Comparison of ENCODE assay signal across 1 cellular context in the genomic region with DNA sequence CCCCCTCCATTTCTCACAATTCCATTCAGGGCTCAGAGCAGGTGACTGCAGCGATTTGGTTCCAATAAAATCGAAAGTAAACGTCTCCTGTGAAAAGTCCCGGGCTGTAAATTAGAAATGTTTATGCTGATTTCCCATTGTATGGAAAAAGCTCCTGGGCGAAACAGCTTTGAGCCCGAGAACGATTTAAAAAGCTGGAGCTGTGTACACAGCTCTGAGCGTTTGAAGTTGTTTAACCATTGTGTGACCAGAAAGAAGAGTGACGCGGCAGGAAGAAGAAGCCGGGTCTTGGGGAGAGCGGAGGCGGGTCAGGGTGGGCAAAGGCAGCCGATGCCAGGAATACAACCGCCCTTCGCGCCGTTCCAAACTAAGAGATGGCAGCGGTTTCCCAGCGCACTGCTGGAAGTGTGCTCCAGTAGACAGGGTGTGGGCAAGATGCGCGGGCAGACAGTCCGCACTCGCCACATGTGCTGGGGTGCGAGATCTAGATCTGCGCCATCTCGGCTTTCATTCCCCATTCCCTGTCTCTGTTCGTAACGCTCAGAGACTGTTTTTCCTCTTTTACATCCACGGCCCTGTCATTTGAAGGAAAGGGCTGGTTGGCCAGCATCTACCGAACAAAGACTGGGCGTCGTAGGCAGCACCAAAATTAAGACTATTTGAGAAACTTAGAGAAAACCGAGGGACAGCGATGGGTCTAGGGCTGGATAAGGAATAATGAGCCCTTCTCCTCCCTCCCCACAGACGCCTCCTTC.
TF ChIP-seq lines count a peak whose summit lies in the region.

No MANE protein-coding gene starts in this region.

TF ChIP-seq in H1, 55 proteins besides CTCF, POLR2A, EP300 and RAD21 (continued from another document):
- TF ChIP-seq TBP (IDR thresholded peaks at IDR 0.05; ENCODE audit: low read depth, low read length) (no peak), SRF (IDR thresholded peaks at IDR 0.05; ENCODE audit: low read depth, low read length) (no peak), NRF1 (IDR thresholded peaks at IDR 0.05; ENCODE audit: low read depth, low read length) (no peak), SP4 (IDR thresholded peaks at IDR 0.05; ENCODE audit: low read length) (no peak), CEBPB (IDR thresholded peaks at IDR 0.05; ENCODE audit: low read depth, low read length) (no peak), MAFK (IDR thresholded peaks at IDR 0.05; ENCODE audit: low read depth, low read length) (no peak), TAF1 (IDR thresholded peaks at IDR 0.05; ENCODE audit: low read depth, low read length) (no peak), KDM1A (IDR thresholded peaks at IDR 0.05; ENCODE audit: borderline replicate concordance, low read length) (no peak), SP1 (IDR thresholded peaks at IDR 0.05; ENCODE audit: low read depth, low read length) (no peak), ASH2L (IDR thresholded peaks at IDR 0.05; ENCODE audit: low read length) (no peak), CREB1 (IDR thresholded peaks at IDR 0.05) (no peak), TCF12 (IDR thresholded peaks at IDR 0.05; ENCODE audit: low read depth, low read length) (no peak), SP2 (IDR thresholded peaks at IDR 0.05; ENCODE audit: low read length) (no peak), EZH2 (IDR thresholded peaks at IDR 0.05; ENCODE audit: low read depth, low read length, severe bottlenecking) (peak; percentile 96), KDM5A (IDR thresholded peaks at IDR 0.05; ENCODE audit: low read length) (no peak), CBX5 (IDR thresholded peaks at IDR 0.05; ENCODE audit: low read depth, low read length) (no peak), RNF2 (IDR thresholded peaks at IDR 0.05; ENCODE audit: borderline replicate concordance, low read depth, low read length, missing control alignments, poor library complexity, severe bottlenecking) (peak; percentile 89), EGR1 (IDR thresholded peaks at IDR 0.05; ENCODE audit: borderline replicate concordance, low read depth, low read length) (no peak), HDAC2 (IDR thresholded peaks at IDR 0.05; ENCODE audit: borderline replicate concordance in 1 of 2, low read depth in 2 of 2, low read length in 2 of 2) (no peak), PHF8 (conservative IDR thresholded peaks at IDR 0.05; ENCODE audit: low read depth, low read length) (no peak), HDAC6 (IDR thresholded peaks at IDR 0.05; ENCODE audit: low read depth, low read length) (no peak), BRCA1 (IDR thresholded peaks at IDR 0.05; ENCODE audit: low read depth, low read length) (no peak), TEAD4 (IDR thresholded peaks at IDR 0.05; ENCODE audit: low read depth, low read length) (no peak), FOSL1 (IDR thresholded peaks at IDR 0.05; ENCODE audit: insufficient read depth, low read depth, low read length) (no peak), KDM4A (IDR thresholded peaks at IDR 0.05; ENCODE audit: low read depth, low read length, severe bottlenecking) (no peak), SUZ12 (IDR thresholded peaks at IDR 0.05; ENCODE audit: low read length) (peak; percentile 97; the same call in 1 of the 2 replicates), BACH1 (IDR thresholded peaks at IDR 0.05; ENCODE audit: low read length) (no peak), CBX8 (IDR thresholded peaks at IDR 0.05; ENCODE audit: borderline replicate concordance, low read depth, low read length) (peak; percentile 69; the same call in 1 of the 2 replicates), BCL11A (IDR thresholded peaks at IDR 0.05; ENCODE audit: low read depth in 2 of 2, low read length in 2 of 2) (no peak), GABPA (IDR thresholded peaks at IDR 0.05; ENCODE audit: borderline replicate concordance, insufficient read depth, low read length) (no peak), ZNF274 (IDR thresholded peaks at IDR 0.05; ENCODE audit: borderline replicate concordance, extremely low read depth, low read length) (no peak), JUN (IDR thresholded peaks at IDR 0.05; ENCODE audit: low read depth, low read length) (no peak)
- TF ChIP-seq, protein P1, sequence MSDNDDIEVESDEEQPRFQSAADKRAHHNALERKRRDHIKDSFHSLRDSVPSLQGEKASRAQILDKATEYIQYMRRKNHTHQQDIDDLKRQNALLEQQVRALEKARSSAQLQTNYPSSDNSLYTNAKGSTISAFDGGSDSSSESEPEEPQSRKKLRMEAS (IDR thresholded peaks at IDR 0.05), result peak; percentile 29; the same call in 1 of the 2 replicates
- TF ChIP-seq, protein P2, sequence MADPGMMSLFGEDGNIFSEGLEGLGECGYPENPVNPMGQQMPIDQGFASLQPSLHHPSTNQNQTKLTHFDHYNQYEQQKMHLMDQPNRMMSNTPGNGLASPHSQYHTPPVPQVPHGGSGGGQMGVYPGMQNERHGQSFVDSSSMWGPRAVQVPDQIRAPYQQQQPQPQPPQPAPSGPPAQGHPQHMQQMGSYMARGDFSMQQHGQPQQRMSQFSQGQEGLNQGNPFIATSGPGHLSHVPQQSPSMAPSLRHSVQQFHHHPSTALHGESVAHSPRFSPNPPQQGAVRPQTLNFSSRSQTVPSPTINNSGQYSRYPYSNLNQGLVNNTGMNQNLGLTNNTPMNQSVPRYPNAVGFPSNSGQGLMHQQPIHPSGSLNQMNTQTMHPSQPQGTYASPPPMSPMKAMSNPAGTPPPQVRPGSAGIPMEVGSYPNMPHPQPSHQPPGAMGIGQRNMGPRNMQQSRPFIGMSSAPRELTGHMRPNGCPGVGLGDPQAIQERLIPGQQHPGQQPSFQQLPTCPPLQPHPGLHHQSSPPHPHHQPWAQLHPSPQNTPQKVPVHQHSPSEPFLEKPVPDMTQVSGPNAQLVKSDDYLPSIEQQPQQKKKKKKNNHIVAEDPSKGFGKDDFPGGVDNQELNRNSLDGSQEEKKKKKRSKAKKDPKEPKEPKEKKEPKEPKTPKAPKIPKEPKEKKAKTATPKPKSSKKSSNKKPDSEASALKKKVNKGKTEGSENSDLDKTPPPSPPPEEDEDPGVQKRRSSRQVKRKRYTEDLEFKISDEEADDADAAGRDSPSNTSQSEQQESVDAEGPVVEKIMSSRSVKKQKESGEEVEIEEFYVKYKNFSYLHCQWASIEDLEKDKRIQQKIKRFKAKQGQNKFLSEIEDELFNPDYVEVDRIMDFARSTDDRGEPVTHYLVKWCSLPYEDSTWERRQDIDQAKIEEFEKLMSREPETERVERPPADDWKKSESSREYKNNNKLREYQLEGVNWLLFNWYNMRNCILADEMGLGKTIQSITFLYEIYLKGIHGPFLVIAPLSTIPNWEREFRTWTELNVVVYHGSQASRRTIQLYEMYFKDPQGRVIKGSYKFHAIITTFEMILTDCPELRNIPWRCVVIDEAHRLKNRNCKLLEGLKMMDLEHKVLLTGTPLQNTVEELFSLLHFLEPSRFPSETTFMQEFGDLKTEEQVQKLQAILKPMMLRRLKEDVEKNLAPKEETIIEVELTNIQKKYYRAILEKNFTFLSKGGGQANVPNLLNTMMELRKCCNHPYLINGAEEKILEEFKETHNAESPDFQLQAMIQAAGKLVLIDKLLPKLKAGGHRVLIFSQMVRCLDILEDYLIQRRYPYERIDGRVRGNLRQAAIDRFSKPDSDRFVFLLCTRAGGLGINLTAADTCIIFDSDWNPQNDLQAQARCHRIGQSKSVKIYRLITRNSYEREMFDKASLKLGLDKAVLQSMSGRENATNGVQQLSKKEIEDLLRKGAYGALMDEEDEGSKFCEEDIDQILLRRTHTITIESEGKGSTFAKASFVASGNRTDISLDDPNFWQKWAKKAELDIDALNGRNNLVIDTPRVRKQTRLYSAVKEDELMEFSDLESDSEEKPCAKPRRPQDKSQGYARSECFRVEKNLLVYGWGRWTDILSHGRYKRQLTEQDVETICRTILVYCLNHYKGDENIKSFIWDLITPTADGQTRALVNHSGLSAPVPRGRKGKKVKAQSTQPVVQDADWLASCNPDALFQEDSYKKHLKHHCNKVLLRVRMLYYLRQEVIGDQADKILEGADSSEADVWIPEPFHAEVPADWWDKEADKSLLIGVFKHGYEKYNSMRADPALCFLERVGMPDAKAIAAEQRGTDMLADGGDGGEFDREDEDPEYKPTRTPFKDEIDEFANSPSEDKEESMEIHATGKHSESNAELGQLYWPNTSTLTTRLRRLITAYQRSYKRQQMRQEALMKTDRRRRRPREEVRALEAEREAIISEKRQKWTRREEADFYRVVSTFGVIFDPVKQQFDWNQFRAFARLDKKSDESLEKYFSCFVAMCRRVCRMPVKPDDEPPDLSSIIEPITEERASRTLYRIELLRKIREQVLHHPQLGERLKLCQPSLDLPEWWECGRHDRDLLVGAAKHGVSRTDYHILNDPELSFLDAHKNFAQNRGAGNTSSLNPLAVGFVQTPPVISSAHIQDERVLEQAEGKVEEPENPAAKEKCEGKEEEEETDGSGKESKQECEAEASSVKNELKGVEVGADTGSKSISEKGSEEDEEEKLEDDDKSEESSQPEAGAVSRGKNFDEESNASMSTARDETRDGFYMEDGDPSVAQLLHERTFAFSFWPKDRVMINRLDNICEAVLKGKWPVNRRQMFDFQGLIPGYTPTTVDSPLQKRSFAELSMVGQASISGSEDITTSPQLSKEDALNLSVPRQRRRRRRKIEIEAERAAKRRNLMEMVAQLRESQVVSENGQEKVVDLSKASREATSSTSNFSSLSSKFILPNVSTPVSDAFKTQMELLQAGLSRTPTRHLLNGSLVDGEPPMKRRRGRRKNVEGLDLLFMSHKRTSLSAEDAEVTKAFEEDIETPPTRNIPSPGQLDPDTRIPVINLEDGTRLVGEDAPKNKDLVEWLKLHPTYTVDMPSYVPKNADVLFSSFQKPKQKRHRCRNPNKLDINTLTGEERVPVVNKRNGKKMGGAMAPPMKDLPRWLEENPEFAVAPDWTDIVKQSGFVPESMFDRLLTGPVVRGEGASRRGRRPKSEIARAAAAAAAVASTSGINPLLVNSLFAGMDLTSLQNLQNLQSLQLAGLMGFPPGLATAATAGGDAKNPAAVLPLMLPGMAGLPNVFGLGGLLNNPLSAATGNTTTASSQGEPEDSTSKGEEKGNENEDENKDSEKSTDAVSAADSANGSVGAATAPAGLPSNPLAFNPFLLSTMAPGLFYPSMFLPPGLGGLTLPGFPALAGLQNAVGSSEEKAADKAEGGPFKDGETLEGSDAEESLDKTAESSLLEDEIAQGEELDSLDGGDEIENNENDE (IDR thresholded peaks at IDR 0.05; ENCODE audit: insufficient replicate concordance, low read length), result no peak
- TF ChIP-seq, protein P3, sequence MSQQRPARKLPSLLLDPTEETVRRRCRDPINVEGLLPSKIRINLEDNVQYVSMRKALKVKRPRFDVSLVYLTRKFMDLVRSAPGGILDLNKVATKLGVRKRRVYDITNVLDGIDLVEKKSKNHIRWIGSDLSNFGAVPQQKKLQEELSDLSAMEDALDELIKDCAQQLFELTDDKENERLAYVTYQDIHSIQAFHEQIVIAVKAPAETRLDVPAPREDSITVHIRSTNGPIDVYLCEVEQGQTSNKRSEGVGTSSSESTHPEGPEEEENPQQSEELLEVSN (IDR thresholded peaks at IDR 0.05), result 0 out of 2 replicates have a peak, but pooled peaks have one; percentile 19
- TF ChIP-seq, protein P4, sequence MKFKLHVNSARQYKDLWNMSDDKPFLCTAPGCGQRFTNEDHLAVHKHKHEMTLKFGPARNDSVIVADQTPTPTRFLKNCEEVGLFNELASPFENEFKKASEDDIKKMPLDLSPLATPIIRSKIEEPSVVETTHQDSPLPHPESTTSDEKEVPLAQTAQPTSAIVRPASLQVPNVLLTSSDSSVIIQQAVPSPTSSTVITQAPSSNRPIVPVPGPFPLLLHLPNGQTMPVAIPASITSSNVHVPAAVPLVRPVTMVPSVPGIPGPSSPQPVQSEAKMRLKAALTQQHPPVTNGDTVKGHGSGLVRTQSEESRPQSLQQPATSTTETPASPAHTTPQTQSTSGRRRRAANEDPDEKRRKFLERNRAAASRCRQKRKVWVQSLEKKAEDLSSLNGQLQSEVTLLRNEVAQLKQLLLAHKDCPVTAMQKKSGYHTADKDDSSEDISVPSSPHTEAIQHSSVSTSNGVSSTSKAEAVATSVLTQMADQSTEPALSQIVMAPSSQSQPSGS (IDR thresholded peaks at IDR 0.05; ENCODE audit: low read length), result no peak
- TF ChIP-seq, protein P5, sequence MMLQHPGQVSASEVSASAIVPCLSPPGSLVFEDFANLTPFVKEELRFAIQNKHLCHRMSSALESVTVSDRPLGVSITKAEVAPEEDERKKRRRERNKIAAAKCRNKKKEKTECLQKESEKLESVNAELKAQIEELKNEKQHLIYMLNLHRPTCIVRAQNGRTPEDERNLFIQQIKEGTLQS (IDR thresholded peaks at IDR 0.05; ENCODE audit: insufficient read depth, low read depth, low read length), result no peak
